8 cellular contexts compared by ENCODE assay signal in genomic region chr10:74871595-74872382, GRCh38. TPM values are rescaled to one million over a fixed set of nuclear protein-coding genes. Genes with fewer than 3 reads are reported as not detected.
DNase-seq lines count a peak whose midpoint lies in the region; ATAC-seq lines count a peak whose summit lies in the region.

No MANE protein-coding gene starts in this region.

- H3K4me3 ChIP-seq in CD8-positive, alpha-beta memory T cell (ENCODE audit: low read length): no peak overlapping the region

- CTCF ChIA-PET in CD8-positive, alpha-beta memory T cell (lab: Charles Lee): no interaction called here

- peak overlapping the region in 7 of 8 donors; percentile 40 to 93 (median 60) for H3K27ac Mint-ChIP-seq in CD8-positive, alpha-beta memory T cell
- peak overlapping the region; percentile 67 for H3K27ac Mint-ChIP-seq in activated naive CD8-positive, alpha-beta T cell treated with anti-CD3 and anti-CD28 coated beads, Interleukin-2, amount 50 U/mL, for 24 hours

- H3K4me1 Mint-ChIP-seq in CD8-positive, alpha-beta memory T cell: peaks cover 45 to 80% (median 59%) of the 10 kb centered on the region in 3 donors
- H3K4me1 Mint-ChIP-seq in activated naive CD8-positive, alpha-beta T cell treated with anti-CD3 and anti-CD28 coated beads, Interleukin-2, amount 50 U/mL, for 24 hours: peaks cover 70% of the 10 kb centered on the region

- no peaks in the 10 kb centered on the region for H3K9me3 ChIP-seq in CD8-positive, alpha-beta memory T cell (ENCODE audit: low read length)

- ATAC-seq in GM19328 (IDR thresholded peaks at IDR 0.05; ENCODE audit: unreplicated experiment): peak; percentile 79
- peak; percentile 80 for ATAC-seq in HG03108 (IDR thresholded peaks at IDR 0.05; ENCODE audit: unreplicated experiment)
- peak; percentile 88 for ATAC-seq in activated naive CD8-positive, alpha-beta T cell treated with anti-CD3 and anti-CD28 coated beads, Interleukin-2, amount 50 U/mL, for 24 hours
- no peak for ATAC-seq in GM19324 (IDR thresholded peaks at IDR 0.05; ENCODE audit: low FRiP score, unreplicated experiment)

- no peak for DNase-seq in CD8-positive, alpha-beta memory T cell
- DNase-seq in activated naive CD8-positive, alpha-beta T cell treated with anti-CD3 and anti-CD28 coated beads, Interleukin-2, amount 50 U/mL, for 24 hours: no peak
- no peak for DNase-seq in superior temporal gyrus (ENCODE audit: extremely low spot score)
- DNase-seq in HCEC 1CT: no peak
- no peak for DNase-seq in NCI-H187 (lab: John Stamatoyannopoulos, UW)

- H3K4me3 Mint-ChIP-seq in CD8-positive, alpha-beta memory T cell: peak overlapping the region in 6 of 7 donors; percentile 3 to 72 (median 36)
- peak overlapping the region; percentile 51 for H3K4me3 Mint-ChIP-seq in activated naive CD8-positive, alpha-beta T cell treated with anti-CD3 and anti-CD28 coated beads, Interleukin-2, amount 50 U/mL, for 24 hours

- no peaks in the 10 kb centered on the region for H3K9me3 Mint-ChIP-seq in CD8-positive, alpha-beta memory T cell
- H3K9me3 Mint-ChIP-seq in activated naive CD8-positive, alpha-beta T cell treated with anti-CD3 and anti-CD28 coated beads, Interleukin-2, amount 50 U/mL, for 24 hours: no peaks in the 10 kb centered on the region

- H3K27ac ChIP-seq in CD8-positive, alpha-beta memory T cell (ENCODE audit: low read depth, low read length): no peak overlapping the region

- POLR2A ChIA-PET in CD8-positive, alpha-beta memory T cell (lab: Charles Lee): no interaction called here

- no peaks in the 10 kb centered on the region for H3K27me3 ChIP-seq in CD8-positive, alpha-beta memory T cell (ENCODE audit: insufficient read depth, low read length, poor library complexity, severe bottlenecking)

- H3K27me3 Mint-ChIP-seq in CD8-positive, alpha-beta memory T cell: no peaks in the 10 kb centered on the region
- H3K27me3 Mint-ChIP-seq in activated naive CD8-positive, alpha-beta T cell treated with anti-CD3 and anti-CD28 coated beads, Interleukin-2, amount 50 U/mL, for 24 hours: no peaks in the 10 kb centered on the region

- H3K36me3 Mint-ChIP-seq in CD8-positive, alpha-beta memory T cell: peaks cover 0 to 5% (median 2%) of the 10 kb centered on the region in 3 donors
- H3K36me3 Mint-ChIP-seq in activated naive CD8-positive, alpha-beta T cell treated with anti-CD3 and anti-CD28 coated beads, Interleukin-2, amount 50 U/mL, for 24 hours (ENCODE audit: low read depth): no peaks in the 10 kb centered on the region

- no peaks in the 10 kb centered on the region for H3K36me3 ChIP-seq in CD8-positive, alpha-beta memory T cell (ENCODE audit: insufficient read depth, low read length)

- no peaks in the 10 kb centered on the region for H3K4me1 ChIP-seq in CD8-positive, alpha-beta memory T cell (ENCODE audit: insufficient read depth, low read length)

RNA-seq across cellular contexts. Expression of gene KAT6B, which starts 45.4 kb away (rescaled TPM):
- 10 to 100 TPM; 21.8 to 23.6 TPM for total RNA-seq in CD8-positive, alpha-beta memory T cell
- 32.8 TPM for polyA plus RNA-seq in CD8-positive, alpha-beta memory T cell
